In the genomic region with DNA sequence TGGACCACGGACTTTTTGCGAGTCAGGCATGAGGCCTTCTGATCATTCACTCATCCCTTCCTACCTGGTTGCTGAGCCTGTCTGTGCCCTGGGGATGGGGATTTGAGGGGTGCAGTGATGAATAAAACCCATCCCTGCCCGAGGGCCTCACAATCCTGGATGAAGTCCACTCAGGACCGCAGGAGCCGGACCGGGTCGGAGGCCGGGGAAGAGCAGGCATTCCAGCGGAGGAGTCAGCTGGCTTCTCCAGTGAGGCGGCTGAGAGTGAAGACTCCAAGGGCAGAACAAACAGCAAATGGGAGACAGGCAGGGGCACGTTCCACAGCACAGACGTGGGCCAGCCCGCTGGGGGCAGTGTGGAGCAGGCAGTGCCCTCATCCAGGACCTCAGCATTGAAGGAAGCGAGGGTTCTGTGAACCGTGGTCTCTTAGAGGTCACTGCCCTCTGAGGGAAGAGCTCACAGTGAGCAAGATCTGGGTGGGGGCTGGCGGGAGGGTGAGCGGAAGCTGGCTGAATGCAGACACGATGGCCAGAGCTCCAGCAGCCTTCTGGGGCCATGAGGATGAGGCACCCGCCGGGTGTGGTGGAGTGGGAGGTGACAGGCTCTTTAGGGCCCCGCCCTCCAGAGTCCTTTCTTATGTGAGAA, we compare ENCODE assay signal across 12 cellular contexts. TPM values are rescaled to one million over a fixed set of nuclear protein-coding genes. Genes with fewer than 3 reads are reported as not detected.
A peak's percentile ranks its signal among the peaks of the same experiment; 100 is the strongest.
DNase-seq lines count a peak whose midpoint lies in the region; ATAC-seq, FAIRE-seq and TF ChIP-seq lines count a peak whose summit lies in the region.
"Had no signal": no experiment of that assay in that cellular context is flagged by ENCODE, and none has a peak within 500 bp of the region (broad histone marks: within the 10 kb centered on the region; RNA-seq: fewer than 3 reads in every experiment).

No MANE protein-coding gene starts in this region.

- H3K4me2 ChIP-seq in Karpas-422 (ENCODE audit: low read depth, low read length, poor library complexity, severe bottlenecking) (no peak overlapping the region), endothelial cell of umbilical vein (ENCODE audit: insufficient read depth, low read length) (no peak overlapping the region)

- TF ChIP-seq CTCF in endothelial cell of umbilical vein (IDR thresholded peaks at IDR 0.05; ENCODE audit: extremely low read depth in 1 of 2, insufficient read depth in 1 of 2, low read depth in 1 of 2, low read length in 2 of 2), result peak; percentile 19 to 52
- TF ChIP-seq CTCF in retinal pigment epithelial cell (conservative IDR thresholded peaks at IDR 0.05; ENCODE audit: low read depth, low read length), result peak; percentile 8

- H3K9me1 ChIP-seq in endothelial cell of umbilical vein (replicated peaks; ENCODE audit: control insufficient read depth, extremely low read depth, insufficient read depth, low read length), result no peaks in the 10 kb centered on the region

- H3K9me2 ChIP-seq in Karpas-422 (replicated peaks; ENCODE audit: insufficient read depth, low read length), result no peaks in the 10 kb centered on the region

- H4K20me1 ChIP-seq in Karpas-422 (ENCODE audit: insufficient read depth, low read depth, low read length), result no peaks in the 10 kb centered on the region
- no peaks in the 10 kb centered on the region for H4K20me1 ChIP-seq in endothelial cell of umbilical vein (replicated peaks; ENCODE audit: control insufficient read depth, extremely low read depth, insufficient read depth, low read length)

- H3K27ac ChIP-seq in Karpas-422 (ENCODE audit: low read length), result no peak overlapping the region
- no peak overlapping the region for H3K27ac ChIP-seq in endothelial cell of umbilical vein (ENCODE audit: insufficient read depth, low read depth, low read length)
- H3K27ac ChIP-seq: esophagus muscularis mucosa, pancreas had no signal

- H2AFZ ChIP-seq in Karpas-422 (ENCODE audit: low read length) (no peak overlapping the region), endothelial cell of umbilical vein (ENCODE audit: low read depth, low read length) (no peak overlapping the region)

- POLR2A ChIA-PET in endothelial cell of umbilical vein (lab: Charles Lee), result no interaction called here

- H3K9me3 ChIP-seq in Karpas-422 (ENCODE audit: low read length), result no peaks in the 10 kb centered on the region
- H3K9me3 ChIP-seq in endothelial cell of umbilical vein (replicated peaks; ENCODE audit: control insufficient read depth, insufficient read depth, low read length), result no peaks in the 10 kb centered on the region
- H3K9me3 ChIP-seq: esophagus muscularis mucosa, pancreas had no signal

- no peak overlapping the region for H3K9ac ChIP-seq in Karpas-422 (ENCODE audit: low read length)
- H3K9ac ChIP-seq in endothelial cell of umbilical vein (replicated peaks; ENCODE audit: extremely low read depth, insufficient read depth, low read length), result no peak overlapping the region

- H3K79me2 ChIP-seq in Karpas-422 (ENCODE audit: low read length) (no peaks in the 10 kb centered on the region), endothelial cell of umbilical vein (ENCODE audit: control insufficient read depth, insufficient read depth, low read length) (no peaks in the 10 kb centered on the region)

- CTCF ChIA-PET in endothelial cell of umbilical vein (lab: Charles Lee), result interaction anchor here (2.2 kb wide), 1 partner anchor 349 kb away, joined by 6 read pairs; no protein-coding TSS in a partner anchor

- H3K4me1 ChIP-seq in Karpas-422 (ENCODE audit: low read length) (no peaks in the 10 kb centered on the region), endothelial cell of umbilical vein (ENCODE audit: control insufficient read depth, extremely low read depth, insufficient read depth, low read length) (no peaks in the 10 kb centered on the region)
- H3K4me1 ChIP-seq: esophagus muscularis mucosa, pancreas had no signal

- no peak overlapping the region for H3K4me3 ChIP-seq in Karpas-422 (ENCODE audit: low read length)
- no peak overlapping the region for H3K4me3 ChIP-seq in endothelial cell of umbilical vein (replicated peaks in 1 of 3; ENCODE audit: insufficient read depth in 1 of 3, low read depth in 1 of 3, low read length in 3 of 3)
- no peak overlapping the region for H3K4me3 ChIP-seq in retinal pigment epithelial cell (ENCODE audit: low read length)
- H3K4me3 ChIP-seq: esophagus muscularis mucosa, pancreas had no signal

- intact Hi-C loops in endothelial cell of umbilical vein (cut with micrococcal nuclease), result no loop called here

- dilution Hi-C loops in endothelial cell of umbilical vein (cut with MboI; ENCODE audit: extremely low pct_ligation_motif_present, low sequenced_read_pairs), result no loop called here

- ATAC-seq in HG03039 (IDR thresholded peaks at IDR 0.05; ENCODE audit: unreplicated experiment) (no peak), GM21390 (IDR thresholded peaks at IDR 0.05; ENCODE audit: unreplicated experiment) (no peak)

- H3K36me3 ChIP-seq in Karpas-422 (ENCODE audit: insufficient read depth, low read length) (no peaks in the 10 kb centered on the region), endothelial cell of umbilical vein (ENCODE audit: control insufficient read depth in 2 of 2, extremely low read depth in 1 of 2, insufficient read depth in 2 of 2, low read length in 2 of 2) (no peaks in the 10 kb centered on the region)
- H3K36me3 ChIP-seq: esophagus muscularis mucosa, pancreas had no signal

- no peak for FAIRE-seq in endothelial cell of umbilical vein (lab: Jason Lieb, UNC)
- FAIRE-seq: pancreas had no signal

- TF ChIP-seq POLR2A in endothelial cell of umbilical vein (IDR thresholded peaks at IDR 0.05; ENCODE audit: low read depth, low read length), result no peak

- BruUV-seq in endothelial cell of umbilical vein (replicated peaks; lab: Mats Ljungman, UMichigan), result no TSS peak

- H3K27me3 ChIP-seq in Karpas-422 (ENCODE audit: low read length) (no peaks in the 10 kb centered on the region), endothelial cell of umbilical vein (ENCODE audit: control insufficient read depth in 2 of 2, insufficient read depth in 2 of 2, low read length in 2 of 2) (no peaks in the 10 kb centered on the region)
- H3K27me3 ChIP-seq: pancreas had no signal

- DNase-seq in activated CD8-positive, alpha-beta memory T cell treated with anti-CD3 and anti-CD28 coated beads, Interleukin-2, amount 50 U/mL, for 4 hours, result peak; percentile 9
- no peak for DNase-seq in activated CD8-positive, alpha-beta memory T cell treated with anti-CD3 and anti-CD28 coated beads, Interleukin-2, amount 50 U/mL, for 48 hours
- peak; percentile 66 for DNase-seq in Karpas-422
- no peak for DNase-seq in endothelial cell of umbilical vein (ENCODE audit: low read depth, low spot score)
- DNase-seq in retinal pigment epithelial cell (ENCODE audit: low read depth), result no peak
- no peak for DNase-seq in stimulated activated CD4-positive, alpha-beta T cell treated with anti-CD3 and anti-CD28 coated beads, Interleukin-4, amount 100 ng/mL, for 1 hour
- DNase-seq: kidney glomerular epithelial cell, NCI-H524 treated with DMSO at 0.1 percent for 48 hours had no signal

TF ChIP-seq in endothelial cell of umbilical vein, 7 proteins besides CTCF, POLR2A, EP300 and RAD21:
- TF ChIP-seq EZH2 (IDR thresholded peaks at IDR 0.05; ENCODE audit: borderline replicate concordance, low read depth, low read length, severe bottlenecking), result no peak
- no peak for TF ChIP-seq JUN (IDR thresholded peaks at IDR 0.05; ENCODE audit: borderline replicate concordance, insufficient read depth, insufficient read length, low read depth)
- TF ChIP-seq, protein P1, sequence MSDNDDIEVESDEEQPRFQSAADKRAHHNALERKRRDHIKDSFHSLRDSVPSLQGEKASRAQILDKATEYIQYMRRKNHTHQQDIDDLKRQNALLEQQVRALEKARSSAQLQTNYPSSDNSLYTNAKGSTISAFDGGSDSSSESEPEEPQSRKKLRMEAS (IDR thresholded peaks at IDR 0.05; ENCODE audit: insufficient read depth, insufficient read length), result no peak
- no peak for TF ChIP-seq GATA2 (IDR thresholded peaks at IDR 0.05; ENCODE audit: insufficient read depth, insufficient read length, low read depth, low read length)
- no peak for TF ChIP-seq FOS (IDR thresholded peaks at IDR 0.05; ENCODE audit: borderline replicate concordance, insufficient read depth, low read length)
- no peak for TF ChIP-seq MYC (IDR thresholded peaks at IDR 0.05; ENCODE audit: low read depth, low read length)

RNA-seq across cellular contexts. Expression of gene LRRC3, which starts 10.9 kb away (rescaled TPM):
- not detected in 2 replicates for total RNA-seq in Karpas-422 (2014; rRNA removed; shearing (Covaris generic); ENCODE audit: low replicate concordance)
- 4.2 and 4.8 TPM in 2 replicates for total RNA-seq in endothelial cell of umbilical vein
- 4.9 and 5.1 TPM in 2 replicates for polyA plus RNA-seq in endothelial cell of umbilical vein
- 3.2 and 3.4 TPM in 2 replicates for polyA plus RNA-seq in endothelial cell of umbilical vein (2011; cell fraction: cytosol; rRNA removed)
- polyA plus RNA-seq in endothelial cell of umbilical vein (2011; cell fraction: nucleus; rRNA removed), result 2.3 and 3.0 TPM in 2 replicates
- 4.1 and 7.1 TPM in 2 replicates for polyA plus RNA-seq in endothelial cell of umbilical vein (2012)
- polyA minus RNA-seq in endothelial cell of umbilical vein, result 3.6 and 4.3 TPM in 2 replicates
- 2.2 TPM for polyA minus RNA-seq in endothelial cell of umbilical vein (2011; cell fraction: cytosol; rRNA and poly(A)+ RNA removed)
- polyA minus RNA-seq in endothelial cell of umbilical vein (2011; cell fraction: nucleus; rRNA and poly(A)+ RNA removed), result 1.5 and 2.0 TPM in 2 replicates

Comparison
In these comparisons a context has a peak if more than half of its experiments do, and no peak if none do; other contexts are left out.
1. DNase-seq: peak in activated CD8-positive, alpha-beta memory T cell treated with anti-CD3 and anti-CD28 coated beads, Interleukin-2, amount 50 U/mL, for 4 hours (single experiment) and Karpas-422 (single experiment); none in activated CD8-positive, alpha-beta memory T cell treated with anti-CD3 and anti-CD28 coated beads, Interleukin-2, amount 50 U/mL, for 48 hours (single experiment), endothelial cell of umbilical vein (single experiment), retinal pigment epithelial cell (single experiment) and stimulated activated CD4-positive, alpha-beta T cell treated with anti-CD3 and anti-CD28 coated beads, Interleukin-4, amount 100 ng/mL, for 1 hour (single experiment).